ENCODE assay signal across 19 cellular contexts in genomic region chr2:226623587-226624368, GRCh38.
DNase-seq lines count a peak whose midpoint lies in the region; ATAC-seq and TF ChIP-seq lines count a peak whose summit lies in the region.
"Had no signal": no experiment of that assay in that cellular context is flagged by ENCODE, and none has a peak within 500 bp of the region (broad histone marks: within the 10 kb centered on the region; RNA-seq: fewer than 3 reads in every experiment).

No MANE protein-coding gene starts in this region.

- H3K27me3 ChIP-seq in trophoblast cell (ENCODE audit: insufficient read depth, low read length), result no peaks in the 10 kb centered on the region
- H3K27me3 ChIP-seq: neutrophil had no signal

- H4K12ac ChIP-seq in trophoblast cell (ENCODE audit: low read depth, low read length), result no peak overlapping the region

- H3K9me3 Mint-ChIP-seq in brain, result peaks cover 0 to 8% (median 0%) of the 10 kb centered on the region in 5 experiments
- H3K9me3 Mint-ChIP-seq in activated naive CD4-positive, alpha-beta T cell treated with anti-CD3 and anti-CD28 coated beads for 36 hours, result no peaks in the 10 kb centered on the region

- H3K79me1 ChIP-seq in trophoblast cell (ENCODE audit: low read length), result no peaks in the 10 kb centered on the region

- intact Hi-C loops in activated naive CD4-positive, alpha-beta T cell treated with anti-CD3 and anti-CD28 coated beads for 36 hours (cut with micrococcal nuclease), result no loop called here

- no peak overlapping the region for H2AK5ac ChIP-seq in trophoblast cell (ENCODE audit: low read length)

- no peak overlapping the region for H3K4me3 Mint-ChIP-seq in brain
- H3K4me3 Mint-ChIP-seq in activated naive CD4-positive, alpha-beta T cell treated with anti-CD3 and anti-CD28 coated beads for 36 hours, result no peak overlapping the region
- H3K4me3 Mint-ChIP-seq: T-helper 1 cell treated with Interleukin-12 subunit alpha and Interleukin-12 subunit beta and Interleukin-4 antibody, amounts not matched to agents 30 μg/mL and 1 μg/mL, for 36 hours had no signal

- H4K91ac ChIP-seq in trophoblast cell (ENCODE audit: low read depth, low read length), result no peak overlapping the region

- no peak overlapping the region for H3K27ac ChIP-seq in trophoblast cell (ENCODE audit: low read depth, low read length)
- H3K27ac ChIP-seq: BLaER1 treated with 17β-estradiol and CSF1 and Interleukin-3, amounts not matched to agents 10 nM and 100 nM; neutrophil had no signal

- WGBS in trophoblast cell (ENCODE audit: extremely low coverage, insufficient coverage, insufficient read length), result no CpG with 5 or more reads among the region's 13 CpGs

- peak overlapping the region in 4 of 5 experiments; percentile 13 to 72 (median 69) for H3K27ac Mint-ChIP-seq in brain
- H3K27ac Mint-ChIP-seq in activated naive CD4-positive, alpha-beta T cell treated with anti-CD3 and anti-CD28 coated beads for 36 hours, result no peak overlapping the region
- H3K27ac Mint-ChIP-seq: T-helper 1 cell treated with Interleukin-12 subunit alpha and Interleukin-12 subunit beta and Interleukin-4 antibody, amounts not matched to agents 30 μg/mL and 1 μg/mL, for 36 hours had no signal

- no peak overlapping the region for H3K4me2 ChIP-seq in trophoblast cell (ENCODE audit: low read length)
- H3K4me2 ChIP-seq: BLaER1 treated with 17β-estradiol and CSF1 and Interleukin-3, amounts not matched to agents 10 nM and 100 nM had no signal

- no peak overlapping the region for H2BK12ac ChIP-seq in trophoblast cell (ENCODE audit: low read length)

- peak overlapping the region; percentile 32 for H3K4me3 ChIP-seq in trophoblast cell (ENCODE audit: low read depth, low read length)
- H3K4me3 ChIP-seq: BLaER1 treated with 17β-estradiol and CSF1 and Interleukin-3, amounts not matched to agents 10 nM and 100 nM had no signal

- DNase-seq in EH (ENCODE audit: low read depth), result peak; percentile 12
- DNase-seq in NCI-H1694 (lab: John Stamatoyannopoulos, UW), result peak; percentile 31
- DNase-seq in trophoblast cell, result no peak
- no peak for DNase-seq in SK-N-DZ (ENCODE audit: low spot score)
- DNase-seq in activated naive CD4-positive, alpha-beta T cell treated with anti-CD3 and anti-CD28 coated beads for 36 hours, result no peak
- DNase-seq in stimulated activated CD4-positive, alpha-beta T cell treated with anti-CD3 and anti-CD28 coated beads, Interleukin-4, amount 100 ng/mL, for 4 hours, result no peak
- DNase-seq: ACHN; activated effector memory CD4-positive, alpha-beta T cell treated with Interleukin-2 at 50 U/mL for 16 hours; hypothalamus; NCI-H2029 treated with DMSO at 0.1 percent for 48 hours; NCI-H510A; retina; Right ventricle myocardium superior; stimulated activated CD4-positive, alpha-beta T cell treated with anti-CD3 and anti-CD28 coated beads, Interleukin-15, amount 100 ng/mL, for 24 hours had no signal

- no peaks in the 10 kb centered on the region for H3K36me3 Mint-ChIP-seq in brain
- no peaks in the 10 kb centered on the region for H3K36me3 Mint-ChIP-seq in activated naive CD4-positive, alpha-beta T cell treated with anti-CD3 and anti-CD28 coated beads for 36 hours (ENCODE audit: low read depth)

- no peak overlapping the region for H3K23ac ChIP-seq in trophoblast cell (ENCODE audit: low read length)

- peaks cover 20% of the 10 kb centered on the region for H3K4me1 Mint-ChIP-seq in brain
- H3K4me1 Mint-ChIP-seq in activated naive CD4-positive, alpha-beta T cell treated with anti-CD3 and anti-CD28 coated beads for 36 hours (ENCODE audit: low read depth), result no peaks in the 10 kb centered on the region

- no peak for ATAC-seq in GM19035 (IDR thresholded peaks at IDR 0.05; ENCODE audit: unreplicated experiment)

- no peak overlapping the region for H3K18ac ChIP-seq in trophoblast cell (ENCODE audit: low read length)

- no peak overlapping the region for H4K8ac ChIP-seq in trophoblast cell (ENCODE audit: low read depth, low read length)

- peaks cover 4% of the 10 kb centered on the region for H3K27me3 Mint-ChIP-seq in brain
- H3K27me3 Mint-ChIP-seq in activated naive CD4-positive, alpha-beta T cell treated with anti-CD3 and anti-CD28 coated beads for 36 hours (ENCODE audit: low read depth), result peaks cover 10% of the 10 kb centered on the region

- no peak overlapping the region for H3K14ac ChIP-seq in trophoblast cell (ENCODE audit: low read length)

- no peak overlapping the region for H2AFZ ChIP-seq in trophoblast cell (ENCODE audit: insufficient read depth, low read length, poor library complexity)

- H2BK5ac ChIP-seq in trophoblast cell (ENCODE audit: low read depth, low read length, poor library complexity), result no peak overlapping the region

- H3K9me3 ChIP-seq in trophoblast cell (ENCODE audit: insufficient read depth, low read depth, low read length), result no peaks in the 10 kb centered on the region
- H3K9me3 ChIP-seq: neutrophil had no signal

- CTCF ChIA-PET in activated naive CD4-positive, alpha-beta T cell treated with anti-CD3 and anti-CD28 coated beads for 36 hours (lab: Charles Lee), result no interaction called here

- H3K4ac ChIP-seq in trophoblast cell (ENCODE audit: low read depth, low read length), result no peak overlapping the region

- TF ChIP-seq CTCF in brain (conservative IDR thresholded peaks at IDR 0.05), result no peak

- H3K9ac ChIP-seq in trophoblast cell (ENCODE audit: low read length), result no peak overlapping the region
- H3K9ac ChIP-seq: BLaER1 treated with 17β-estradiol and CSF1 and Interleukin-3, amounts not matched to agents 10 nM and 100 nM had no signal

- H3K36me3 ChIP-seq in trophoblast cell (ENCODE audit: control insufficient read depth in 1 of 2, insufficient read depth in 2 of 2, low read length in 2 of 2), result no peaks in the 10 kb centered on the region
- H3K36me3 ChIP-seq: BLaER1 treated with 17β-estradiol and CSF1 and Interleukin-3, amounts not matched to agents 10 nM and 100 nM; neutrophil had no signal

- no peak overlapping the region for H2BK120ac ChIP-seq in trophoblast cell (ENCODE audit: insufficient read depth, low read length, poor library complexity)

- no peaks in the 10 kb centered on the region for H3K79me2 ChIP-seq in trophoblast cell (ENCODE audit: control insufficient read depth, insufficient read depth, low read length, poor library complexity)

- H3K4me1 ChIP-seq in trophoblast cell (ENCODE audit: control insufficient read depth in 1 of 2, insufficient read depth in 2 of 2, low read length in 2 of 2), result peaks cover 0 to 4% of the 10 kb centered on the region in 2 experiments
- H3K4me1 ChIP-seq: BLaER1 treated with 17β-estradiol and CSF1 and Interleukin-3, amounts not matched to agents 10 nM and 100 nM had no signal

Comparison
In these comparisons a context has a peak if more than half of its experiments do, and no peak if none do; other contexts are left out.
1. DNase-seq: peak in EH (single experiment) and NCI-H1694 (single experiment); none in trophoblast cell (0 of 2), SK-N-DZ (single experiment), activated naive CD4-positive, alpha-beta T cell treated with anti-CD3 and anti-CD28 coated beads for 36 hours (single experiment) and stimulated activated CD4-positive, alpha-beta T cell treated with anti-CD3 and anti-CD28 coated beads, Interleukin-4, amount 100 ng/mL, for 4 hours (0 of 2).